1 cellular context compared by ENCODE assay signal in the genomic region with DNA sequence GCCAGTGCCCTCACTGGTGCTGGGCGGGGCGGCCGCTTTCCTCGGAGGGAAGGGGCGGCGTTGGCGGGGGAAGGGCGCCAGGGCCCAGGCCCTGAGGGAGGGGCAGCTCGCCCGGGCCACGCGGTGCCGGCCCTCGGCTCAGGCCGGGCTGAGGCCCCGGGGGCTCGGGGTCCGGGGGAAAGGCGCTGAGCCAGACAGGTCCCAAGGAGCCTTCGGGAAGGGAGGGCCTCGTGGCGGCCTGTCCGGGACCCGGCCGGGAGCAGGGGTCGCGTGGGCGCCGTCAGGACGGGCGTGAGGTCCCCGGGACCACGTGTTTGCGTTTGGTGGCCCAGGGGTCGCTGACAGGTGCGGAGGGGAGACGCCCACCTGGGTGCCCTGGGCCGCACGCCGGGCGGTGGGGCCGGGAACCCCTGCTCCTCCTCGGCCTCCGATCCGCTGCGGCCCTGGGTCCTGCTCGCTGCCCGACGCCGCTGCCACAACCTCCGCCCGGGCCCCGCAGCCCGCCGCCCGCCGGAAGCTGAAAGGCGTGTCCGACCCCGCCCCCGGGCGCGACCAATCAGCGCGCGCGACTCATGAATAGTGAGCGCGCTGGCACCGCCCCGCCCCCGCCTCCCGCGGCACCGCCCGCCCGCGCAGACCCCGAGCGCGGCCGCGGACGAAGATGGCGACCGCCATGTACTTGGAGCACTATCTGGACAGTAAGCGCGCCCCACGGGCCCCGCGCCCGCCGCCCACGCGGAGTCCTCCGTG.
TF ChIP-seq lines count a peak whose summit lies in the region.

Gene ING5, plus strand, starts transcription at position 635 of the 750 bp plus-strand sequence. Its CDS starts 27 bp downstream, at position 662.

TF ChIP-seq in HCT116, 20 proteins besides CTCF, POLR2A, EP300 and RAD21 (continued from another document):
- TF ChIP-seq, protein P1, sequence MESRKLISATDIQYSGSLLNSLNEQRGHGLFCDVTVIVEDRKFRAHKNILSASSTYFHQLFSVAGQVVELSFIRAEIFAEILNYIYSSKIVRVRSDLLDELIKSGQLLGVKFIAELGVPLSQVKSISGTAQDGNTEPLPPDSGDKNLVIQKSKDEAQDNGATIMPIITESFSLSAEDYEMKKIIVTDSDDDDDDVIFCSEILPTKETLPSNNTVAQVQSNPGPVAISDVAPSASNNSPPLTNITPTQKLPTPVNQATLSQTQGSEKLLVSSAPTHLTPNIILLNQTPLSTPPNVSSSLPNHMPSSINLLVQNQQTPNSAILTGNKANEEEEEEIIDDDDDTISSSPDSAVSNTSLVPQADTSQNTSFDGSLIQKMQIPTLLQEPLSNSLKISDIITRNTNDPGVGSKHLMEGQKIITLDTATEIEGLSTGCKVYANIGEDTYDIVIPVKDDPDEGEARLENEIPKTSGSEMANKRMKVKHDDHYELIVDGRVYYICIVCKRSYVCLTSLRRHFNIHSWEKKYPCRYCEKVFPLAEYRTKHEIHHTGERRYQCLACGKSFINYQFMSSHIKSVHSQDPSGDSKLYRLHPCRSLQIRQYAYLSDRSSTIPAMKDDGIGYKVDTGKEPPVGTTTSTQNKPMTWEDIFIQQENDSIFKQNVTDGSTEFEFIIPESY (IDR thresholded peaks at IDR 0.05; ENCODE audit: extremely low read depth, insufficient replicate concordance, low read length): no peak
TF ChIP-seq in HCT116: peak in this region for 7.
